In the genomic region with DNA sequence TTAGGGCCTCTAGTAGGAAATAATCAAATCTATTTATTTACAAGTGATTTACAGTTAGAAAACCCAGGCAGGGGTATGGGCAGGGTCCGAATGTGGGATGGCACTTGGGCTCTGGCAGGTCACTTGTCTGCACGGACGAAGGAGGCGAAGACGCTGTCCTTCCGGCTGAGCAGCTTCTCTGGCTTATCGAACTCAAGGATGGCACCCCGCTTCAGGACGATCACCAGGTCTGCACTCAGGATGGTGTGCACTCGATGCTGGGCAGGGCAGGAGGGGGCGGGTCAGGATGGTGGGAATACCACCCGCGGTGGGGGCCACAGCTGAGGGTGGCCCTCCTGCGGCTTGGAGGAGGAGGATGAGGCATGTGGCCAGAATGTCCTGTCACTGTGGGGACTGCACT, we compare ENCODE assay signal across 22 cellular contexts. TPM values are rescaled to one million over a fixed set of nuclear protein-coding genes. Genes with fewer than 3 reads are reported as not detected.
DNase-seq lines count a peak whose midpoint lies in the region; ATAC-seq, FAIRE-seq and TF ChIP-seq lines count a peak whose summit lies in the region.
"Had no signal": no experiment of that assay in that cellular context is flagged by ENCODE, and none has a peak within 500 bp of the region (broad histone marks: within the 10 kb centered on the region; RNA-seq: fewer than 3 reads in every experiment).

No MANE protein-coding gene starts in this region.

- H3K23me2 ChIP-seq in H1 (ENCODE audit: low read depth, low read length): no peaks in the 10 kb centered on the region

- no peak overlapping the region for H2AK5ac ChIP-seq in H1 (ENCODE audit: low read depth, low read length)
- H2AK5ac ChIP-seq in neuronal stem cell (ENCODE audit: low read depth, low read length): peak overlapping the region; percentile 20

- no peaks in the 10 kb centered on the region for H3K79me2 ChIP-seq in H1 (ENCODE audit: control insufficient read depth in 1 of 2, insufficient read depth in 2 of 2, low read length in 2 of 2)

- DNase-seq in H7 (peak; percentile 29), H1 (ENCODE audit: low read depth in 1 of 2, low spot score in 2 of 2) (no peak), neuronal stem cell (ENCODE audit: low spot score) (no peak)
- no peak for DNase-seq in activated CD4-positive, CD25-positive, alpha-beta regulatory T cell treated with anti-CD3 and anti-CD28 coated beads, Interleukin-2, amount 50 U/mL, for 72 hours
- no peak for DNase-seq in activated naive CD4-positive, alpha-beta T cell treated with anti-CD3 and anti-CD28 coated beads for 36 hours
- DNase-seq: Caco-2; CD4-positive, CD25-positive, alpha-beta regulatory T cell; CD8-positive, alpha-beta T cell; DMS153; DND-41; GM23248; HFFc6 had no signal

- no peak overlapping the region; the same call in 1 of the 2 replicates for H4K8ac ChIP-seq in H1 (ENCODE audit: extremely low read depth, insufficient read depth, low read length)
- peak overlapping the region; percentile 31 for H4K8ac ChIP-seq in neuronal stem cell (ENCODE audit: low read depth, low read length)

- no peaks in the 10 kb centered on the region for H3K36me3 Mint-ChIP-seq in stimulated activated memory B cell treated with anti-CD40 and anti-IgM and Interleukin-4, amounts not matched to agents 10 μg/mL and 1 μg/mL and 100 μg/mL, for 72 hours
- H3K36me3 Mint-ChIP-seq in activated naive CD4-positive, alpha-beta T cell treated with anti-CD3 and anti-CD28 coated beads for 36 hours (ENCODE audit: low read depth): no peaks in the 10 kb centered on the region
- H3K36me3 Mint-ChIP-seq: CD4-positive, CD25-positive, alpha-beta regulatory T cell; CD8-positive, alpha-beta T cell had no signal

- no peak overlapping the region for H2BK120ac ChIP-seq in H1 (replicated peaks; ENCODE audit: low read depth, low read length)
- no peak overlapping the region for H2BK120ac ChIP-seq in neuronal stem cell (ENCODE audit: low read depth, low read length)

- H2BK12ac ChIP-seq in H1 (ENCODE audit: low read depth, low read length): 0 out of 2 replicates have a peak overlapping the region, but pooled peaks have one; percentile 17
- no peak overlapping the region for H2BK12ac ChIP-seq in neuronal stem cell (ENCODE audit: low read length)

- H2AFZ ChIP-seq in H1 (ENCODE audit: low read length) (no peak overlapping the region), neuronal stem cell (ENCODE audit: low read length) (no peak overlapping the region)
- H2AFZ ChIP-seq: GM23248 had no signal

- TF ChIP-seq POLR2A in H1 (IDR thresholded peaks at IDR 0.05; ENCODE audit: control extremely low read depth in 1 of 2, low read depth in 2 of 2, low read length in 2 of 2): no peak

- H3K18ac ChIP-seq in H1 (ENCODE audit: extremely low read depth, low read length) (no peak overlapping the region), neuronal stem cell (ENCODE audit: low read length) (no peak overlapping the region)

- TF ChIP-seq CTCF in H1 (IDR thresholded peaks at IDR 0.05; ENCODE audit: control extremely low read depth in 1 of 3, insufficient read depth in 1 of 3, low read depth in 1 of 3, low read length in 3 of 3): no peak

- WGBS in H1 (ENCODE audit: extremely low coverage in 1 of 2, insufficient coverage in 1 of 2, insufficient read length in 1 of 2, insufficient replicate concordance in 2 of 2, low coverage in 1 of 2, low lambda C conversion rate in 2 of 2, missing lambda C conversion rate in 1 of 2), 2 experiments: 75% methylated on average over 14 of the region's 14 CpGs; no CpG with 5 or more reads in 1 of the 2 experiments
- no CpG with 5 or more reads among the region's 14 CpGs for WGBS in neuronal stem cell (ENCODE audit: extremely low coverage in 2 of 2, insufficient read length in 2 of 2, insufficient replicate concordance in 1 of 2), 2 donors

- H2BK5ac ChIP-seq in H1 (ENCODE audit: low read depth, low read length): no peak overlapping the region
- no peak overlapping the region for H2BK5ac ChIP-seq in neuronal stem cell (ENCODE audit: low read length)

- TF ChIP-seq EP300 in H1 (IDR thresholded peaks at IDR 0.05; ENCODE audit: borderline replicate concordance in 1 of 2, low read depth in 2 of 2, low read length in 2 of 2): no peak

- H3K9me3 ChIP-seq in H1 (ENCODE audit: insufficient read depth in 2 of 2, low read depth in 1 of 2, low read length in 1 of 2) (no peaks in the 10 kb centered on the region), neuronal stem cell (replicated peaks in 1 of 2; ENCODE audit: control insufficient read depth in 2 of 2, insufficient read depth in 1 of 2, low read depth in 1 of 2, low read length in 2 of 2) (peaks cover 0 to under 1% of the 10 kb centered on the region in 2 donors)
- H3K9me3 ChIP-seq: BLaER1, Caco-2, HAP-1 had no signal

- H3K14ac ChIP-seq in H1 (ENCODE audit: insufficient read length) (no peak overlapping the region), neuronal stem cell (ENCODE audit: low read length) (peak overlapping the region; percentile 15)

- H3K4me2 ChIP-seq in H1 (ENCODE audit: insufficient read depth in 1 of 2, low read depth in 2 of 2, low read length in 2 of 2) (no peak overlapping the region), neuronal stem cell (ENCODE audit: insufficient read depth, low read length, poor library complexity, severe bottlenecking) (no peak overlapping the region)
- H3K4me2 ChIP-seq: BLaER1 had no signal

- H4K5ac ChIP-seq in H1 (ENCODE audit: insufficient read length, low read depth, low read length): no peak overlapping the region

- intact Hi-C loops in activated naive CD4-positive, alpha-beta T cell treated with anti-CD3 and anti-CD28 coated beads for 36 hours (cut with micrococcal nuclease): no loop called here

- H3K4me1 ChIP-seq in H1 (replicated peaks in 1 of 4; ENCODE audit: control insufficient read depth in 3 of 4, insufficient read depth in 4 of 4, low read length in 3 of 4) (peaks cover 0 to 5% (median 2%) of the 10 kb centered on the region in 4 experiments; a peak in 3 of 7 replicates), neuronal stem cell (ENCODE audit: control insufficient read depth in 2 of 2, insufficient read depth in 1 of 2, low read depth in 1 of 2, low read length in 2 of 2) (peaks cover 2 to 5% of the 10 kb centered on the region in 2 donors)

- FAIRE-seq in H1 (lab: Jason Lieb, UNC): no peak
- FAIRE-seq: G401.6, GM12878, GM18507, GM19239 had no signal

- H3K4me3 ChIP-seq in H7 (ENCODE audit: insufficient read depth, low read depth, low read length): no peak overlapping the region
- H3K4me3 ChIP-seq in H1 (ENCODE audit: extremely low read depth in 1 of 4, insufficient read depth in 2 of 4, low read depth in 3 of 4, low read length in 4 of 4): no peak overlapping the region
- H3K4me3 ChIP-seq in neuronal stem cell (ENCODE audit: low read length in 2 of 2): no peak overlapping the region
- H3K4me3 ChIP-seq: BLaER1, GM12878, GM23248, HAP-1 had no signal

- H4K91ac ChIP-seq in H1 (replicated peaks; ENCODE audit: insufficient read length, low read length) (no peak overlapping the region), neuronal stem cell (ENCODE audit: low read depth, low read length, poor library complexity) (no peak overlapping the region)

- CTCF ChIA-PET in H1 (lab: Charles Lee; ENCODE audit: partially characterized antibody): interaction anchor here (0.9 to 38.8 kb wide), 8 partner anchors 9 to 338 kb away, joined by 3 to 1414 read pairs (median 21); a partner anchor contains a TSS
- CTCF ChIA-PET in activated naive CD4-positive, alpha-beta T cell treated with anti-CD3 and anti-CD28 coated beads for 36 hours (lab: Charles Lee): no interaction called here

- H3K79me1 ChIP-seq in H1 (ENCODE audit: low read depth, low read length) (no peaks in the 10 kb centered on the region), neuronal stem cell (ENCODE audit: low read depth, low read length) (no peaks in the 10 kb centered on the region)

- no peaks in the 10 kb centered on the region for H3K36me3 ChIP-seq in H7 (replicated peaks; ENCODE audit: control insufficient read depth, insufficient read depth, low read length)
- H3K36me3 ChIP-seq in H1 (ENCODE audit: control insufficient read depth in 2 of 4, insufficient read depth in 4 of 4, low read length in 3 of 4): no peaks in the 10 kb centered on the region
- H3K36me3 ChIP-seq in neuronal stem cell (replicated peaks in 1 of 2; ENCODE audit: control insufficient read depth in 2 of 2, insufficient read depth in 2 of 2, low read length in 2 of 2): no peaks in the 10 kb centered on the region
- H3K36me3 ChIP-seq: BLaER1, HAP-1 had no signal

- no peak overlapping the region for H3K56ac ChIP-seq in H1 (replicated peaks; ENCODE audit: insufficient read length, low read depth, low read length)

- H3K4ac ChIP-seq in H1 (replicated peaks; ENCODE audit: insufficient read length, low read depth, low read length) (no peak overlapping the region), neuronal stem cell (ENCODE audit: low read length) (no peak overlapping the region)

- H2BK20ac ChIP-seq in H1 (ENCODE audit: low read length): no peak overlapping the region

- H3K4me1 Mint-ChIP-seq in stimulated activated memory B cell treated with anti-CD40 and anti-IgM and Interleukin-4, amounts not matched to agents 10 μg/mL and 1 μg/mL and 100 μg/mL, for 72 hours: peaks cover 32% of the 10 kb centered on the region
- H3K4me1 Mint-ChIP-seq in activated naive CD4-positive, alpha-beta T cell treated with anti-CD3 and anti-CD28 coated beads for 36 hours (ENCODE audit: low read depth): peaks cover 5% of the 10 kb centered on the region

- no peak overlapping the region for H3K9ac ChIP-seq in H1 (replicated peaks in 1 of 4; ENCODE audit: extremely low read depth in 1 of 4, low read depth in 3 of 4, low read length in 3 of 4)
- no peak overlapping the region for H3K9ac ChIP-seq in neuronal stem cell (ENCODE audit: low read depth, low read length, poor library complexity)
- H3K9ac ChIP-seq: BLaER1, GM23248 had no signal

- H2BK15ac ChIP-seq in H1 (ENCODE audit: low read length): no peak overlapping the region
- peak overlapping the region; percentile 94 for H2BK15ac ChIP-seq in neuronal stem cell (ENCODE audit: low read length)

- H3K9me3 Mint-ChIP-seq in stimulated activated memory B cell treated with anti-CD40 and anti-IgM and Interleukin-4, amounts not matched to agents 10 μg/mL and 1 μg/mL and 100 μg/mL, for 72 hours: no peaks in the 10 kb centered on the region
- no peaks in the 10 kb centered on the region for H3K9me3 Mint-ChIP-seq in activated naive CD4-positive, alpha-beta T cell treated with anti-CD3 and anti-CD28 coated beads for 36 hours
- H3K9me3 Mint-ChIP-seq: CD4-positive, CD25-positive, alpha-beta regulatory T cell; CD8-positive, alpha-beta T cell; HFFc6 had no signal

- H3K23ac ChIP-seq in H1 (ENCODE audit: insufficient read length): no peak overlapping the region
- no peak overlapping the region for H3K23ac ChIP-seq in neuronal stem cell (ENCODE audit: low read depth, low read length, poor library complexity)

- peak overlapping the region; percentile 28 for H3K27ac Mint-ChIP-seq in stimulated activated memory B cell treated with anti-CD40 and anti-IgM and Interleukin-4, amounts not matched to agents 10 μg/mL and 1 μg/mL and 100 μg/mL, for 72 hours
- H3K27ac Mint-ChIP-seq in activated naive CD4-positive, alpha-beta T cell treated with anti-CD3 and anti-CD28 coated beads for 36 hours: no peak overlapping the region
- H3K27ac Mint-ChIP-seq: B cell; CD4-positive, CD25-positive, alpha-beta regulatory T cell; CD8-positive, alpha-beta T cell; HFFc6 had no signal

- no peak for ATAC-seq in stimulated activated memory B cell treated with anti-CD40 and anti-IgM and Interleukin-4, amounts not matched to agents 10 μg/mL and 1 μg/mL and 100 μg/mL, for 72 hours
- no peak for ATAC-seq in GM18502 (IDR thresholded peaks at IDR 0.05; ENCODE audit: poor library complexity, unreplicated experiment)
- ATAC-seq: CD8-positive, alpha-beta T cell; GM12878 had no signal

- peaks cover 0 to 1% of the 10 kb centered on the region in 2 experiments for H4K20me1 ChIP-seq in H1 (replicated peaks in 1 of 2; ENCODE audit: control insufficient read depth in 1 of 2, insufficient read depth in 2 of 2, low read length in 2 of 2)
- H4K20me1 ChIP-seq: BLaER1 had no signal

- no peak for TF ChIP-seq RAD21 in H1 (IDR thresholded peaks at IDR 0.05 in 1 of 2, conservative IDR thresholded peaks at IDR 0.05 in 1 of 2; ENCODE audit: low read depth in 2 of 2, low read length in 2 of 2)

- H3K27me3 Mint-ChIP-seq in stimulated activated memory B cell treated with anti-CD40 and anti-IgM and Interleukin-4, amounts not matched to agents 10 μg/mL and 1 μg/mL and 100 μg/mL, for 72 hours: no peaks in the 10 kb centered on the region
- H3K27me3 Mint-ChIP-seq in activated naive CD4-positive, alpha-beta T cell treated with anti-CD3 and anti-CD28 coated beads for 36 hours (ENCODE audit: low read depth): no peaks in the 10 kb centered on the region
- H3K27me3 Mint-ChIP-seq: B cell had no signal

- H3K27ac ChIP-seq in H1 (ENCODE audit: low read depth, low read length) (no peak overlapping the region), neuronal stem cell (replicated peaks; ENCODE audit: low read length) (no peak overlapping the region)
- H3K27ac ChIP-seq: BLaER1, C4-2B, GM23248 had no signal

- peaks cover 12% of the 10 kb centered on the region; the same call in 1 of the 2 replicates for H3K27me3 ChIP-seq in H7 (ENCODE audit: control insufficient read depth, insufficient read depth, low read length)
- H3K27me3 ChIP-seq in H1 (replicated peaks in 1 of 4; ENCODE audit: control insufficient read depth in 3 of 4, extremely low read depth in 1 of 4, insufficient read depth in 3 of 4, low read length in 3 of 4): peaks cover 0 to 6% (median 0%) of the 10 kb centered on the region in 4 experiments; a peak in 4 of 7 replicates
- peaks cover 0 to 40% (median 5%) of the 10 kb centered on the region in 3 experiments for H3K27me3 ChIP-seq in neuronal stem cell (ENCODE audit: control insufficient read depth in 3 of 3, insufficient read depth in 3 of 3, low read depth in 1 of 3, low read length in 3 of 3)
- H3K27me3 ChIP-seq: BLaER1 had no signal

- H3K4me3 Mint-ChIP-seq in stimulated activated memory B cell treated with anti-CD40 and anti-IgM and Interleukin-4, amounts not matched to agents 10 μg/mL and 1 μg/mL and 100 μg/mL, for 72 hours: no peak overlapping the region
- H3K4me3 Mint-ChIP-seq in activated naive CD4-positive, alpha-beta T cell treated with anti-CD3 and anti-CD28 coated beads for 36 hours: no peak overlapping the region
- H3K4me3 Mint-ChIP-seq: B cell; CD8-positive, alpha-beta T cell; HFFc6 had no signal

- POLR2A ChIA-PET in H1 (lab: Charles Lee; ENCODE audit: partially characterized antibody): interaction anchor here (0.9 to 1.3 kb wide), 2 partner anchors 13 to 25 kb away, joined by 3 read pairs; no protein-coding TSS in a partner anchor

RNA-seq across cellular contexts. Expression of a gene that starts 4.4 kb away (rescaled TPM):
- total RNA-seq in H7 (2014; rRNA removed; shearing (Covaris generic)): 2.1 and 4.3 TPM in 2 replicates
- 6.3 and 8.3 TPM in 2 replicates for total RNA-seq in H1 (2021; fragmentation: NEBNext Ultra II Directional; extraction: Animal tissue kit (Norgen Biotek cat#: 25700))
- 3.8 and 6.5 TPM in 2 replicates for polyA plus RNA-seq in H1 (2011; rRNA removed)
- polyA plus RNA-seq in H1 (2011; cell fraction: cytosol; rRNA removed): 6.6 TPM
- 6.2 TPM for polyA plus RNA-seq in H1 (2011; cell fraction: nucleus; rRNA removed)
- 5.3 to 11.5 TPM (median 8.7 TPM) in 4 replicates for polyA plus RNA-seq in H1 (2012, experiment 1 of 2)
- 4.7 TPM for polyA plus RNA-seq in H1 (2012, experiment 2 of 2)
- 2.4 TPM for polyA plus RNA-seq in H1 (2013, experiment 1 of 2)
- polyA plus RNA-seq in H1 (2013, experiment 2 of 2): 2.6 TPM
- 8.1 and 10.1 TPM in 2 replicates for polyA minus RNA-seq in H1 (2011; rRNA and poly(A)+ RNA removed)
- polyA minus RNA-seq in H1 (2011; cell fraction: cytosol; rRNA and poly(A)+ RNA removed): 12.1 TPM
- polyA minus RNA-seq in H1 (2011; cell fraction: nucleus; rRNA and poly(A)+ RNA removed): 5.4 TPM
- polyA plus RNA-seq in neuronal stem cell (2013, experiment 1 of 2): 4.0 TPM
- polyA plus RNA-seq in neuronal stem cell (2013, experiment 2 of 2): 2.9 TPM
- 1 to 10 TPM; 1.0 to 1.3 TPM for total RNA-seq in activated naive CD4-positive, alpha-beta T cell treated with anti-CD3 and anti-CD28 coated beads for 36 hours
- total RNA-seq: CD4-positive, CD25-positive, alpha-beta regulatory T cell; GM23248; HFFc6 had no signal
- polyA plus RNA-seq: CD4-positive, CD25-positive, alpha-beta regulatory T cell; GM23248 had no signal

RNA-seq across cellular contexts. Expression of a gene that starts 41.3 kb away (rescaled TPM):
- total RNA-seq in H7 (2014; rRNA removed; shearing (Covaris generic)): 0.03 and 0.33 TPM in 2 replicates
- total RNA-seq in H1 (2021; fragmentation: NEBNext Ultra II Directional; extraction: Animal tissue kit (Norgen Biotek cat#: 25700)): 1.7 and 1.9 TPM in 2 replicates
- 0.49 and 0.68 TPM in 2 replicates for polyA plus RNA-seq in H1 (2011; rRNA removed)
- 0.52 TPM for polyA plus RNA-seq in H1 (2011; cell fraction: cytosol; rRNA removed)
- polyA plus RNA-seq in H1 (2011; cell fraction: nucleus; rRNA removed): 1.6 TPM
- 0.74 to 1.1 TPM (median 0.81 TPM) in 4 replicates for polyA plus RNA-seq in H1 (2012, experiment 1 of 2)
- 0.05 TPM for polyA plus RNA-seq in H1 (2012, experiment 2 of 2)
- 2.2 TPM for polyA plus RNA-seq in H1 (2013, experiment 1 of 2)
- 2.1 TPM for polyA plus RNA-seq in H1 (2013, experiment 2 of 2)
- 2.1 and 4.1 TPM in 2 replicates for polyA minus RNA-seq in H1 (2011; rRNA and poly(A)+ RNA removed)
- polyA minus RNA-seq in H1 (2011; cell fraction: cytosol; rRNA and poly(A)+ RNA removed): 1.1 TPM
- 4.0 TPM for polyA minus RNA-seq in H1 (2011; cell fraction: nucleus; rRNA and poly(A)+ RNA removed)
- polyA plus RNA-seq in neuronal stem cell (2013, experiment 1 of 2): 1.6 TPM
- 1.4 TPM for polyA plus RNA-seq in neuronal stem cell (2013, experiment 2 of 2)
- total RNA-seq in activated naive CD4-positive, alpha-beta T cell treated with anti-CD3 and anti-CD28 coated beads for 36 hours: under 1 TPM; 0.72 TPM
